10 cellular contexts compared by ENCODE assay signal in genomic region chr17:73646409-73647305, GRCh38. TPM values are rescaled to one million over a fixed set of nuclear protein-coding genes. Genes with fewer than 3 reads are reported as not detected.
DNase-seq lines count a peak whose midpoint lies in the region; ATAC-seq, FAIRE-seq and TF ChIP-seq lines count a peak whose summit lies in the region.
"Had no signal": no experiment of that assay in that cellular context is flagged by ENCODE, and none has a peak within 500 bp of the region (broad histone marks: within the 10 kb centered on the region; RNA-seq: fewer than 3 reads in every experiment).

No MANE protein-coding gene starts in this region.

- peak overlapping the region; percentile 40 for H3K27ac Mint-ChIP-seq in activated CD4-positive, alpha-beta T cell treated with anti-CD3 and anti-CD28 coated beads, Interleukin-2, amount 10 ng/mL, durations not matched to agents 24 days and 14 days
- no peak overlapping the region for H3K27ac Mint-ChIP-seq in stimulated activated naive CD8-positive, alpha-beta T cell treated with anti-CD3 and anti-CD28 coated beads, Interleukin-15, amount 100 ng/mL, for 72 hours

- no peaks in the 10 kb centered on the region for H3K9me3 Mint-ChIP-seq in activated CD4-positive, alpha-beta T cell treated with anti-CD3 and anti-CD28 coated beads, Interleukin-2, amount 10 ng/mL, durations not matched to agents 24 days and 14 days
- H3K9me3 Mint-ChIP-seq in stimulated activated naive CD8-positive, alpha-beta T cell treated with anti-CD3 and anti-CD28 coated beads, Interleukin-15, amount 100 ng/mL, for 72 hours: no peaks in the 10 kb centered on the region

- intact Hi-C loops in activated CD4-positive, alpha-beta T cell treated with anti-CD3 and anti-CD28 coated beads, Interleukin-2, amount 10 ng/mL, durations not matched to agents 24 days and 14 days (cut with micrococcal nuclease): no loop called here

- no peak overlapping the region for H3K27ac ChIP-seq in osteoblast (ENCODE audit: low read depth, low read length)
- H3K27ac ChIP-seq: heart left ventricle, thoracic aorta had no signal

- peak overlapping the region; percentile 13 for H3K4me3 Mint-ChIP-seq in activated CD4-positive, alpha-beta T cell treated with anti-CD3 and anti-CD28 coated beads, Interleukin-2, amount 10 ng/mL, durations not matched to agents 24 days and 14 days
- H3K4me3 Mint-ChIP-seq in stimulated activated naive CD8-positive, alpha-beta T cell treated with anti-CD3 and anti-CD28 coated beads, Interleukin-15, amount 100 ng/mL, for 72 hours: peak overlapping the region; percentile 5 to 35

- no peaks in the 10 kb centered on the region for H3K79me2 ChIP-seq in osteoblast (ENCODE audit: insufficient read depth, low read length)

- no peak overlapping the region for H2AFZ ChIP-seq in osteoblast (ENCODE audit: low read length)

- H3K36me3 Mint-ChIP-seq in activated CD4-positive, alpha-beta T cell treated with anti-CD3 and anti-CD28 coated beads, Interleukin-2, amount 10 ng/mL, durations not matched to agents 24 days and 14 days (ENCODE audit: low read depth): no peaks in the 10 kb centered on the region

- peaks cover 53% of the 10 kb centered on the region for H3K27me3 Mint-ChIP-seq in activated CD4-positive, alpha-beta T cell treated with anti-CD3 and anti-CD28 coated beads, Interleukin-2, amount 10 ng/mL, durations not matched to agents 24 days and 14 days
- peaks cover 56% of the 10 kb centered on the region for H3K27me3 Mint-ChIP-seq in stimulated activated naive CD8-positive, alpha-beta T cell treated with anti-CD3 and anti-CD28 coated beads, Interleukin-15, amount 100 ng/mL, for 72 hours

- peak; percentile 75 for FAIRE-seq in bronchial epithelial cell (lab: Jason Lieb, UNC)

- H3K4me1 ChIP-seq in osteoblast (ENCODE audit: insufficient read depth, low read length): no peaks in the 10 kb centered on the region

- H3K36me3 ChIP-seq in bronchial epithelial cell (ENCODE audit: control insufficient read depth, insufficient read depth, low read length): no peaks in the 10 kb centered on the region
- no peaks in the 10 kb centered on the region for H3K36me3 ChIP-seq in osteoblast (ENCODE audit: insufficient read depth, low read length)
- H3K36me3 ChIP-seq: heart left ventricle, thoracic aorta had no signal

- peaks cover 15% of the 10 kb centered on the region for H3K4me1 Mint-ChIP-seq in activated CD4-positive, alpha-beta T cell treated with anti-CD3 and anti-CD28 coated beads, Interleukin-2, amount 10 ng/mL, durations not matched to agents 24 days and 14 days
- peaks cover 29% of the 10 kb centered on the region for H3K4me1 Mint-ChIP-seq in stimulated activated naive CD8-positive, alpha-beta T cell treated with anti-CD3 and anti-CD28 coated beads, Interleukin-15, amount 100 ng/mL, for 72 hours

- no peak for ATAC-seq in stimulated activated naive CD8-positive, alpha-beta T cell treated with anti-CD3 and anti-CD28 coated beads, Interleukin-15, amount 100 ng/mL, for 72 hours
- no peak for ATAC-seq in GM21367 (IDR thresholded peaks at IDR 0.05; ENCODE audit: unreplicated experiment)
- ATAC-seq: heart left ventricle had no signal

- no peaks in the 10 kb centered on the region for H3K9me3 ChIP-seq in osteoblast (ENCODE audit: low read depth, low read length)
- H3K9me3 ChIP-seq: heart left ventricle, thoracic aorta had no signal

- TF ChIP-seq CTCF in bronchial epithelial cell (IDR thresholded peaks at IDR 0.05; ENCODE audit: insufficient read depth, low read length, severe bottlenecking) (no peak), osteoblast (IDR thresholded peaks at IDR 0.05; ENCODE audit: extremely low read depth, low read depth, low read length) (no peak)

- no peak overlapping the region for H3K4me2 ChIP-seq in osteoblast (ENCODE audit: insufficient read depth, low read length)

- DNase-seq in activated CD4-positive, alpha-beta T cell treated with anti-CD3 and anti-CD28 coated beads, Interleukin-2, amount 10 ng/mL, durations not matched to agents 24 days and 14 days: peak; percentile 67
- no peak for DNase-seq in activated CD4-positive, alpha-beta T cell treated with anti-CD3 and anti-CD28 coated beads for 1 hour
- DNase-seq in NCI-H69 (lab: John Stamatoyannopoulos, UW): peak; percentile 10
- no peak for DNase-seq in bronchial epithelial cell (ENCODE audit: low read depth)
- no peak for DNase-seq in stimulated activated naive CD8-positive, alpha-beta T cell treated with anti-CD3 and anti-CD28 coated beads, Interleukin-15, amount 100 ng/mL, for 72 hours
- DNase-seq in NCI-H187 treated with DMSO at 0.1 percent for 48 hours (lab: John Stamatoyannopoulos, UW): no peak
- DNase-seq in osteoblast (ENCODE audit: insufficient read length, low spot score, missing footprints): no peak
- DNase-seq: heart left ventricle had no signal

- H4K20me1 ChIP-seq in osteoblast (ENCODE audit: insufficient read depth, low read length): no peaks in the 10 kb centered on the region

- peaks cover 4% of the 10 kb centered on the region for H3K27me3 ChIP-seq in bronchial epithelial cell (ENCODE audit: control insufficient read depth, insufficient read depth, low read length)
- H3K27me3 ChIP-seq in osteoblast (ENCODE audit: insufficient read depth, low read length): peaks cover 44% of the 10 kb centered on the region

- no peak overlapping the region for H3K4me3 ChIP-seq in bronchial epithelial cell (ENCODE audit: low read depth, low read length)
- H3K4me3 ChIP-seq in osteoblast (ENCODE audit: insufficient read depth, low read length): no peak overlapping the region

RNA-seq across cellular contexts. Expression of gene SDK2, which starts 2.4 kb away (rescaled TPM):
- 0.42 and 0.52 TPM in 2 replicates for total RNA-seq in activated CD4-positive, alpha-beta T cell treated with anti-CD3 and anti-CD28 coated beads, Interleukin-2, amount 10 ng/mL, durations not matched to agents 24 days and 14 days
- total RNA-seq in bronchial epithelial cell (2.1 and 5.5 TPM in 2 replicates), osteoblast (under 0.01 TPM in 2 replicates)

Comparison
In these comparisons a context has a peak if more than half of its experiments do, and no peak if none do; other contexts are left out.
1. DNase-seq: peak in activated CD4-positive, alpha-beta T cell treated with anti-CD3 and anti-CD28 coated beads, Interleukin-2, amount 10 ng/mL, durations not matched to agents 24 days and 14 days (single experiment) and NCI-H69 (single experiment); none in activated CD4-positive, alpha-beta T cell treated with anti-CD3 and anti-CD28 coated beads for 1 hour (single experiment), bronchial epithelial cell (single experiment), stimulated activated naive CD8-positive, alpha-beta T cell treated with anti-CD3 and anti-CD28 coated beads, Interleukin-15, amount 100 ng/mL, for 72 hours (0 of 2), NCI-H187 treated with DMSO at 0.1 percent for 48 hours (single experiment) and osteoblast (single experiment).